ENCODE assay signal across 14 cellular contexts in the genomic region with DNA sequence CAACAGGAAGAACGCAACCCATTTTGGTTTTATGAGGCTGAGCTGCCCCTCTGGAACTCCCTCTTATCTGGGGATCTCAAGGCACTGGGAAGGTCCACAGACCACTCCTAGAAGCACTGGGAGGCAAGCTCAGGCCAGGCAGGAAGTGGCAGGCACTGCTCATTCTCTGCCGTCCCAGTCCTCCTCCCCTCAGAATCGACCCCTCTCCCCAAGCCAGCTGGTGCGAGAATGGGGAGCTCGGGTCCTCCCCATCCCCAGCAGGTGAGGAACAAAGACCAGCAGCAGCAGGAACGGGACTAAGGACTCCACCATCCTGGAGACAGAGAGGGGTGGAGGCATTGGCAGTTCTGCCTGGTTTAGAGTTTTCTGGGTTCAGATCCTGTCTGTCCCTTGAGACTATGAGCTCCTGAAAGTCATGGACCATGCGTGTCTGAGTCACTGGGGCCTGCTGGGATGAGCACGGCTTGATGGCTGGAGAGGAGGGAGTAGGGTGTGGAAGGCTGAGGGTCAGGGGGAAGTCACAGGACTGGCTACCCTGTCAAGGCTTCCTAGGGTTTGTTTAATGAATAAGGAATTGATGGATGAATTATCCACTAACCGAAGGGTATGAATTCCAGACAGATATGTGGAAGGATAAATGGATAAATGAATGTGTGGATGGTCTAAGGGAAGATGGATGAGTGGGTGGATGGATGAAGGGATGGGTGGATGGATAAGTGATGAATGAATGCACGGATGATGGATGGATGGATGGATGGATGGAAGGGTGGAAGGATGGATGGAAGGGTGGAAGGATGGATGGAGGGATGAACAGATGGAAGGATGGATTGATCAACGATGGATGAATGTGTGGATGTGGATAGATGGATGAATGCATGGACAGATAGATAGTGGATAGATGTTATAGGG. TPM values are rescaled to one million over a fixed set of nuclear protein-coding genes. Genes with fewer than 3 reads are reported as not detected.
A peak's percentile ranks its signal among the peaks of the same experiment; 100 is the strongest.
DNase-seq lines count a peak whose midpoint lies in the region; ATAC-seq and TF ChIP-seq lines count a peak whose summit lies in the region.
"Had no signal": no experiment of that assay in that cellular context is flagged by ENCODE, and none has a peak within 500 bp of the region (broad histone marks: within the 10 kb centered on the region; RNA-seq: fewer than 3 reads in every experiment).

No MANE protein-coding gene starts in this region.

- POLR2A ChIA-PET in PC-3 (lab: Charles Lee; ENCODE audit: unreplicated experiment): interaction anchor here (0.6 to 0.7 kb wide), 2 partner anchors 21 to 67 kb away, joined by 3 to 4 read pairs; no protein-coding TSS in a partner anchor

- peak overlapping the region; percentile 98 for H3K27ac ChIP-seq in PC-3 (ENCODE audit: low read length)

- peak overlapping the region; percentile 31 for H3K27ac Mint-ChIP-seq in activated naive CD8-positive, alpha-beta T cell
- H3K27ac Mint-ChIP-seq in activated naive CD8-positive, alpha-beta T cell treated with anti-CD3 and anti-CD28 coated beads for 36 hours: no peak overlapping the region
- H3K27ac Mint-ChIP-seq: stimulated activated memory B cell treated with anti-CD40 and anti-IgM and Interleukin-4, amounts not matched to agents 10 μg/mL and 1 μg/mL and 100 μg/mL, for 72 hours had no signal

- no peaks in the 10 kb centered on the region for H3K36me3 Mint-ChIP-seq in activated naive CD8-positive, alpha-beta T cell
- no peaks in the 10 kb centered on the region for H3K36me3 Mint-ChIP-seq in activated naive CD8-positive, alpha-beta T cell treated with anti-CD3 and anti-CD28 coated beads for 36 hours
- H3K36me3 Mint-ChIP-seq: stimulated activated memory B cell treated with anti-CD40 and anti-IgM and Interleukin-4, amounts not matched to agents 10 μg/mL and 1 μg/mL and 100 μg/mL, for 72 hours had no signal

- H3F3A ChIP-seq in PC-3 (ENCODE audit: low read length, unreplicated experiment): peaks cover 15% of the 10 kb centered on the region

- no peaks in the 10 kb centered on the region for H3K9me2 ChIP-seq in PC-3 (replicated peaks; ENCODE audit: low read length)

- no peaks in the 10 kb centered on the region for H3K9me3 Mint-ChIP-seq in activated naive CD8-positive, alpha-beta T cell (ENCODE audit: low read depth)
- H3K9me3 Mint-ChIP-seq in activated naive CD8-positive, alpha-beta T cell treated with anti-CD3 and anti-CD28 coated beads for 36 hours: no peaks in the 10 kb centered on the region
- H3K9me3 Mint-ChIP-seq: nephron; stimulated activated memory B cell treated with anti-CD40 and anti-IgM and Interleukin-4, amounts not matched to agents 10 μg/mL and 1 μg/mL and 100 μg/mL, for 72 hours had no signal

- peak overlapping the region; percentile 75 for H3K4me2 ChIP-seq in PC-3 (ENCODE audit: low read length)

- CTCF ChIA-PET in PC-3 (lab: Charles Lee): interaction anchor here (1.0 kb wide), 1 partner anchor 169 kb away, joined by 5 read pairs; no protein-coding TSS in a partner anchor

- H2AFZ ChIP-seq in PC-3 (ENCODE audit: low read length): no peak overlapping the region

- H3K27me3 Mint-ChIP-seq in activated naive CD8-positive, alpha-beta T cell: no peaks in the 10 kb centered on the region
- no peaks in the 10 kb centered on the region for H3K27me3 Mint-ChIP-seq in activated naive CD8-positive, alpha-beta T cell treated with anti-CD3 and anti-CD28 coated beads for 36 hours
- H3K27me3 Mint-ChIP-seq: stimulated activated memory B cell treated with anti-CD40 and anti-IgM and Interleukin-4, amounts not matched to agents 10 μg/mL and 1 μg/mL and 100 μg/mL, for 72 hours had no signal

- peaks cover 6% of the 10 kb centered on the region for H3K36me3 ChIP-seq in PC-3 (ENCODE audit: low read depth, low read length)
- H3K36me3 ChIP-seq: BE2C had no signal

- no peaks in the 10 kb centered on the region for H3K27me3 ChIP-seq in PC-3 (ENCODE audit: low read length)
- H3K27me3 ChIP-seq: BE2C had no signal

- intact Hi-C loops in PC-3 (cut with micrococcal nuclease): loop anchor here (1.0 to 5.0 kb wide), 2 partner anchors 37 to 67 kb away; no protein-coding TSS in a partner anchor

- no peaks in the 10 kb centered on the region for H3K9me3 ChIP-seq in PC-3 (ENCODE audit: low read length)
- H3K9me3 ChIP-seq: BE2C had no signal

- no peak for TF ChIP-seq CTCF in PC-3 (conservative IDR thresholded peaks at IDR 0.05; ENCODE audit: low read depth, low read length)
- TF ChIP-seq CTCF in epithelial cell of esophagus (IDR thresholded peaks at IDR 0.05; ENCODE audit: insufficient read depth, low read depth, low read length, missing control alignments): no peak

- no peaks in the 10 kb centered on the region for H4K20me1 ChIP-seq in PC-3 (ENCODE audit: low read length)

- BruUV-seq in PC-3 (replicated peaks; lab: Mats Ljungman, UMichigan): no TSS peak

- H3K4me3 ChIP-seq in PC-3 (ENCODE audit: low read length): no peak overlapping the region; the same call in 1 of the 2 replicates
- H3K4me3 ChIP-seq in epithelial cell of esophagus (ENCODE audit: low read length): no peak overlapping the region

- H3K9ac ChIP-seq in PC-3 (ENCODE audit: low read length): peak overlapping the region; percentile 97

- peaks cover 73% of the 10 kb centered on the region for H3K4me1 ChIP-seq in PC-3 (ENCODE audit: insufficient read depth, low read length)

- DNase-seq in activated naive CD8-positive, alpha-beta T cell treated with anti-CD3 and anti-CD28 coated beads for 36 hours: no peak
- DNase-seq in PC-3 (peak; percentile 87), epithelial cell of esophagus (ENCODE audit: low read depth) (peak; percentile 28), stromal cell of bone marrow (ENCODE audit: low read depth) (peak; percentile 92)
- DNase-seq: activated T-cell treated with anti-CD3 and anti-CD28 coated beads for 4 hours; BE2C; central memory CD4-positive, alpha-beta T cell; NCI-H524 treated with DMSO at 0.1 percent for 48 hours had no signal

- H3K4me1 Mint-ChIP-seq in activated naive CD8-positive, alpha-beta T cell (ENCODE audit: low read depth): peaks cover 63% of the 10 kb centered on the region
- peaks cover 34% of the 10 kb centered on the region for H3K4me1 Mint-ChIP-seq in activated naive CD8-positive, alpha-beta T cell treated with anti-CD3 and anti-CD28 coated beads for 36 hours

- ATAC-seq in PC-3 (peak; percentile 4), GM19467 (IDR thresholded peaks at IDR 0.05; ENCODE audit: unreplicated experiment) (no peak), GM19324 (IDR thresholded peaks at IDR 0.05; ENCODE audit: low FRiP score, unreplicated experiment) (no peak), HG02571 (IDR thresholded peaks at IDR 0.05; ENCODE audit: unreplicated experiment) (no peak)
- ATAC-seq: stimulated activated memory B cell treated with anti-CD40 and anti-IgM and Interleukin-4, amounts not matched to agents 10 μg/mL and 1 μg/mL and 100 μg/mL, for 72 hours had no signal

- H3K4me3 Mint-ChIP-seq in activated naive CD8-positive, alpha-beta T cell: no peak overlapping the region
- no peak overlapping the region for H3K4me3 Mint-ChIP-seq in activated naive CD8-positive, alpha-beta T cell treated with anti-CD3 and anti-CD28 coated beads for 36 hours
- H3K4me3 Mint-ChIP-seq: nephron; stimulated activated memory B cell treated with anti-CD40 and anti-IgM and Interleukin-4, amounts not matched to agents 10 μg/mL and 1 μg/mL and 100 μg/mL, for 72 hours had no signal

- peaks cover 87% of the 10 kb centered on the region for H3K79me2 ChIP-seq in PC-3 (ENCODE audit: low read length)

RNA-seq across cellular contexts. Expression of gene MYEOV, which starts 6.4 kb away (rescaled TPM):
- total RNA-seq in activated naive CD8-positive, alpha-beta T cell treated with anti-CD3 and anti-CD28 coated beads for 36 hours: not detected
- 59.0 and 71.8 TPM in 2 replicates for total RNA-seq in PC-3 (2014; rRNA removed)

Comparison
In these comparisons a context has a peak if more than half of its experiments do, and no peak if none do; other contexts are left out.
1. RNA of gene MYEOV, which starts 6.4 kb away (total RNA-seq): 59.0 to 71.8 TPM in PC-3; not detected in activated naive CD8-positive, alpha-beta T cell treated with anti-CD3 and anti-CD28 coated beads for 36 hours; every median in the first group is over 10 times any median in the second.